ENCODE assay signal across 15 cellular contexts in the genomic region with DNA sequence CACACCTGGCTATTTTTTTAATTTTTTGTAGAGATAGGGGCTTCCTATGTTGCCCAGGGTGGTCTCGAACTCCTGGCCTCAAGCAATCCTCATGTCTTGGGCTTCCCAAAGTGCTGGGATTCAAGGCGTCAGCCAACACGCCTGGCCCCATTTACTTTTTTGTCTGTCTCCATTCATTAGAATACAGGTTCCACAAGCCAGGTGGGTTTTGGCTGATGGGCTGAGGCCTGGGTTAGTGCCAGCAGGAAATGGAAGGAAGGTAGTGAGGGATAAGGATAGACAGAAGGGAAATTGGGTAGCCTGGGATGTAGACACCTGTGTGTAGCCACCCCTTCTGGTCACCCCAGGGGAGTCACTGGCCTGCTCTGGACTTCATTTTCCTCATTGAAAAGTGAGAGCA. TPM values are rescaled to one million over a fixed set of nuclear protein-coding genes. Genes with fewer than 3 reads are reported as not detected.
DNase-seq lines count a peak whose midpoint lies in the region; ATAC-seq and TF ChIP-seq lines count a peak whose summit lies in the region.
"Had no signal": no experiment of that assay in that cellular context is flagged by ENCODE, and none has a peak within 500 bp of the region (broad histone marks: within the 10 kb centered on the region; RNA-seq: fewer than 3 reads in every experiment).

No MANE protein-coding gene starts in this region.

- H3K27me3 Mint-ChIP-seq in H9 (ENCODE audit: low read depth) (peaks cover 5% of the 10 kb centered on the region), T-helper 17 cell (no peaks in the 10 kb centered on the region), WTC11 (ENCODE audit: low read depth) (no peaks in the 10 kb centered on the region)

- 0 out of 4 replicates have a peak, but pooled peaks cover 0 to 2% of the 10 kb centered on the region in 2 experiments for H3K4me1 Mint-ChIP-seq in H9
- peaks cover 18% of the 10 kb centered on the region for H3K4me1 Mint-ChIP-seq in T-helper 17 cell
- 0 out of 2 replicates have a peak, but pooled peaks cover 3% of the 10 kb centered on the region for H3K4me1 Mint-ChIP-seq in WTC11

- no peak overlapping the region for H3K56ac ChIP-seq in H9 (ENCODE audit: insufficient read length, low read depth, low read length)

- WGBS in H9 (ENCODE audit: extremely low coverage, insufficient read length, low lambda C conversion rate): no CpG with 5 or more reads among the region's 3 CpGs

- POLR2A ChIA-PET in WTC11 (lab: Charles Lee): no interaction called here

- no peaks in the 10 kb centered on the region for H3K79me1 ChIP-seq in H9 (ENCODE audit: insufficient read depth, low read depth, low read length, poor library complexity, severe bottlenecking)

- no peak overlapping the region for H3K9ac ChIP-seq in H9 (ENCODE audit: extremely low read depth, insufficient read length, low read length)

- H3K23me2 ChIP-seq in H9 (ENCODE audit: insufficient read length, low read depth, low read length, poor library complexity, severe bottlenecking): no peaks in the 10 kb centered on the region

- no peak overlapping the region for H4K5ac ChIP-seq in H9 (ENCODE audit: insufficient read length, low read depth, low read length)

- H3K27me3 ChIP-seq in H9 (ENCODE audit: insufficient read depth, low read length): no peaks in the 10 kb centered on the region

- no peak overlapping the region for H2BK120ac ChIP-seq in H9 (ENCODE audit: low read depth, low read length, poor library complexity, severe bottlenecking)

- no peak overlapping the region for H3K18ac ChIP-seq in H9 (ENCODE audit: insufficient read length, low read depth, low read length)

- H2BK20ac ChIP-seq in H9 (ENCODE audit: low read depth, low read length, poor library complexity, severe bottlenecking): no peak overlapping the region

- TF ChIP-seq CTCF in H9 (conservative IDR thresholded peaks at IDR 0.05): no peak
- no peak for TF ChIP-seq CTCF in WTC11 (IDR thresholded peaks at IDR 0.05)

- H2BK15ac ChIP-seq in H9 (ENCODE audit: low read depth, low read length): 0 out of 2 replicates have a peak overlapping the region, but pooled peaks have one; percentile 58

- CTCF ChIA-PET in WTC11 (lab: Charles Lee): no interaction called here

- H3K79me2 ChIP-seq in H9 (ENCODE audit: insufficient read depth, low read length): no peaks in the 10 kb centered on the region

- H3K23ac ChIP-seq in H9 (ENCODE audit: insufficient read length, low read depth, low read length): no peak overlapping the region

- no peaks in the 10 kb centered on the region for H4K20me1 ChIP-seq in H9 (ENCODE audit: control insufficient read depth, insufficient read depth, insufficient read length)

- no peak overlapping the region for H4K8ac ChIP-seq in H9 (replicated peaks; ENCODE audit: insufficient read length, low read depth, low read length)

- no peak overlapping the region for H3K4me3 Mint-ChIP-seq in H9
- H3K4me3 Mint-ChIP-seq in T-helper 17 cell: no peak overlapping the region
- H3K4me3 Mint-ChIP-seq in WTC11: no peak overlapping the region
- H3K4me3 Mint-ChIP-seq: CD14-positive monocyte; CD8-positive, alpha-beta T cell had no signal

- H2BK5ac ChIP-seq in H9 (ENCODE audit: insufficient read length, low read length): no peak overlapping the region

- ATAC-seq in T-helper 17 cell (no peak), esophagus mucosa (peak; percentile 45), HG03432 (IDR thresholded peaks at IDR 0.05; ENCODE audit: unreplicated experiment) (no peak), WTC11 (no peak)
- ATAC-seq: A549; CD8-positive, alpha-beta T cell had no signal

- no peaks in the 10 kb centered on the region for H3K9me3 ChIP-seq in H9 (ENCODE audit: control insufficient read depth, low read depth, low read length)
- no peaks in the 10 kb centered on the region for H3K9me3 ChIP-seq in T-helper 17 cell (ENCODE audit: control insufficient read depth, low read length, poor library complexity, severe bottlenecking)
- H3K9me3 ChIP-seq: A549 had no signal

- no peak overlapping the region for H2AK5ac ChIP-seq in H9 (ENCODE audit: insufficient read length, low read length)

- no peak overlapping the region for H4K91ac ChIP-seq in H9 (ENCODE audit: insufficient read length, low read depth, low read length)

- H3K36me3 Mint-ChIP-seq in H9 (ENCODE audit: insufficient read depth in 1 of 3, low read depth in 3 of 3) (no peaks in the 10 kb centered on the region), T-helper 17 cell (ENCODE audit: low read depth) (no peaks in the 10 kb centered on the region), WTC11 (no peaks in the 10 kb centered on the region)
- H3K36me3 Mint-ChIP-seq: CD14-positive monocyte; CD8-positive, alpha-beta T cell had no signal

- H3K27ac Mint-ChIP-seq in H9: no peak overlapping the region
- peak overlapping the region; percentile 66 for H3K27ac Mint-ChIP-seq in T-helper 17 cell
- no peak overlapping the region for H3K27ac Mint-ChIP-seq in WTC11
- H3K27ac Mint-ChIP-seq: CD8-positive, alpha-beta T cell had no signal

- no peak overlapping the region for H3T11ph ChIP-seq in H9 (ENCODE audit: low read length)

- no peak overlapping the region for H3K4ac ChIP-seq in H9 (ENCODE audit: low read depth, low read length)

- no peak overlapping the region for H2BK12ac ChIP-seq in H9 (ENCODE audit: insufficient read length, low read depth, low read length)

- no peak overlapping the region for H2AFZ ChIP-seq in H9 (ENCODE audit: low read length)

- DNase-seq in H9 (no peak), T-helper 17 cell (no peak), NCI-H82 (lab: John Stamatoyannopoulos, UW) (no peak), occipital lobe (lab: John Stamatoyannopoulos, UW) (no peak), WTC11 (ENCODE audit: low spot score) (no peak)
- DNase-seq: CD8-positive, alpha-beta T cell; COR-L47; DND-41; GF-D8; H7; KBM-7 had no signal

- H3K9me3 Mint-ChIP-seq in H9 (no peaks in the 10 kb centered on the region), WTC11 (no peaks in the 10 kb centered on the region)
- H3K9me3 Mint-ChIP-seq: CD14-positive monocyte; CD8-positive, alpha-beta T cell had no signal

- no peak overlapping the region for H3K27ac ChIP-seq in H9 (ENCODE audit: insufficient read length, low read depth, low read length)
- H3K27ac ChIP-seq: A549 had no signal

- H3K4me1 ChIP-seq in H9 (ENCODE audit: insufficient read depth, low read length): no peaks in the 10 kb centered on the region
- H3K4me1 ChIP-seq: A549 had no signal

- H3K14ac ChIP-seq in H9 (ENCODE audit: insufficient read depth, low read length): no peak overlapping the region

- H3K4me2 ChIP-seq in H9 (ENCODE audit: insufficient read depth, insufficient read length, low read length): no peak overlapping the region
- H3K4me2 ChIP-seq: A549 had no signal

TF ChIP-seq in WTC11, 78 proteins besides CTCF, POLR2A, EP300 and RAD21 (continues in another document):
- TF ChIP-seq, protein P1, sequence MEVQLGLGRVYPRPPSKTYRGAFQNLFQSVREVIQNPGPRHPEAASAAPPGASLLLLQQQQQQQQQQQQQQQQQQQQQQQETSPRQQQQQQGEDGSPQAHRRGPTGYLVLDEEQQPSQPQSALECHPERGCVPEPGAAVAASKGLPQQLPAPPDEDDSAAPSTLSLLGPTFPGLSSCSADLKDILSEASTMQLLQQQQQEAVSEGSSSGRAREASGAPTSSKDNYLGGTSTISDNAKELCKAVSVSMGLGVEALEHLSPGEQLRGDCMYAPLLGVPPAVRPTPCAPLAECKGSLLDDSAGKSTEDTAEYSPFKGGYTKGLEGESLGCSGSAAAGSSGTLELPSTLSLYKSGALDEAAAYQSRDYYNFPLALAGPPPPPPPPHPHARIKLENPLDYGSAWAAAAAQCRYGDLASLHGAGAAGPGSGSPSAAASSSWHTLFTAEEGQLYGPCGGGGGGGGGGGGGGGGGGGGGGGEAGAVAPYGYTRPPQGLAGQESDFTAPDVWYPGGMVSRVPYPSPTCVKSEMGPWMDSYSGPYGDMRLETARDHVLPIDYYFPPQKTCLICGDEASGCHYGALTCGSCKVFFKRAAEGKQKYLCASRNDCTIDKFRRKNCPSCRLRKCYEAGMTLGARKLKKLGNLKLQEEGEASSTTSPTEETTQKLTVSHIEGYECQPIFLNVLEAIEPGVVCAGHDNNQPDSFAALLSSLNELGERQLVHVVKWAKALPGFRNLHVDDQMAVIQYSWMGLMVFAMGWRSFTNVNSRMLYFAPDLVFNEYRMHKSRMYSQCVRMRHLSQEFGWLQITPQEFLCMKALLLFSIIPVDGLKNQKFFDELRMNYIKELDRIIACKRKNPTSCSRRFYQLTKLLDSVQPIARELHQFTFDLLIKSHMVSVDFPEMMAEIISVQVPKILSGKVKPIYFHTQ (CRISPR knock-in tag; IDR thresholded peaks at IDR 0.05): no peak
- no peak for TF ChIP-seq ZMAT4 (CRISPR knock-in tag; IDR thresholded peaks at IDR 0.05)
- TF ChIP-seq FOXJ3 (CRISPR knock-in tag; IDR thresholded peaks at IDR 0.05; ENCODE audit: borderline replicate concordance): no peak

RNA-seq across cellular contexts. Expression of gene IL27, which starts 4.4 kb away (rescaled TPM):
- total RNA-seq in H9 (2021) (not detected in 2 replicates), T-helper 17 cell (not detected), esophagus mucosa (not detected), occipital lobe (not detected), WTC11 (2021) (not detected in 3 replicates)
- total RNA-seq: CD8-positive, alpha-beta T cell; H7 had no signal

RNA-seq across cellular contexts. Expression of gene APOBR, which starts 16.6 kb away (rescaled TPM):
- total RNA-seq in H9 (2021): not detected in 2 replicates
- 10 to 100 TPM; 12.6 to 13.6 TPM for total RNA-seq in T-helper 17 cell
- total RNA-seq in esophagus mucosa: 0.36 TPM
- not detected for total RNA-seq in occipital lobe
- 0.09 to 0.11 TPM in 2 of 3 replicates, not detected in the other for total RNA-seq in WTC11 (2021)
- total RNA-seq: H7 had no signal

RNA-seq across cellular contexts. Expression of gene CLN3, which starts 19.2 kb away (rescaled TPM):
- 21.3 and 21.4 TPM in 2 replicates for total RNA-seq in H9 (2021)
- total RNA-seq in T-helper 17 cell: 10 to 100 TPM; 44.6 to 57.1 TPM
- total RNA-seq in esophagus mucosa: 10.2 TPM
- total RNA-seq in occipital lobe: 19.3 TPM
- 20.9 to 23.9 TPM (median 22.3 TPM) in 3 replicates for total RNA-seq in WTC11 (2021)

RNA-seq across cellular contexts. Expression of gene NUPR1, which starts 27.7 kb away (rescaled TPM):
- total RNA-seq in H9 (2021): 0.15 and 0.35 TPM in 2 replicates
- total RNA-seq in T-helper 17 cell: under 1 TPM; 0.07 to 0.13 TPM
- total RNA-seq in esophagus mucosa: 64.4 TPM
- 0.16 TPM for total RNA-seq in occipital lobe
- 0.33 to 1.1 TPM (median 0.66 TPM) in 3 replicates for total RNA-seq in WTC11 (2021)
- total RNA-seq: CD8-positive, alpha-beta T cell; H7 had no signal

RNA-seq across cellular contexts. Expression of gene NPIPB7, which starts 38.9 kb away (rescaled TPM):
- total RNA-seq in H9 (2021): 0.20 TPM in 1 of 2 replicates, not detected in the other
- not detected for total RNA-seq in T-helper 17 cell
- total RNA-seq in esophagus mucosa: not detected
- not detected for total RNA-seq in occipital lobe
- 0.33 to 0.92 TPM (median 0.66 TPM) in 3 replicates for total RNA-seq in WTC11 (2021)
- total RNA-seq: CD8-positive, alpha-beta T cell; H7 had no signal

Comparison
In these comparisons a context has a peak if more than half of its experiments do, and no peak if none do; other contexts are left out.
1. RNA of gene APOBR, which starts 16.6 kb away (total RNA-seq): 12.6 to 13.6 TPM in T-helper 17 cell; 0.36 TPM in esophagus mucosa (single experiment), 0.09 to 0.11 TPM in WTC11, not detected in H9 and not detected in occipital lobe (single experiment); every median in the first group is over 10 times any median in the second.